Comparison of ENCODE assay signal across 24 cellular contexts in the genomic region with DNA sequence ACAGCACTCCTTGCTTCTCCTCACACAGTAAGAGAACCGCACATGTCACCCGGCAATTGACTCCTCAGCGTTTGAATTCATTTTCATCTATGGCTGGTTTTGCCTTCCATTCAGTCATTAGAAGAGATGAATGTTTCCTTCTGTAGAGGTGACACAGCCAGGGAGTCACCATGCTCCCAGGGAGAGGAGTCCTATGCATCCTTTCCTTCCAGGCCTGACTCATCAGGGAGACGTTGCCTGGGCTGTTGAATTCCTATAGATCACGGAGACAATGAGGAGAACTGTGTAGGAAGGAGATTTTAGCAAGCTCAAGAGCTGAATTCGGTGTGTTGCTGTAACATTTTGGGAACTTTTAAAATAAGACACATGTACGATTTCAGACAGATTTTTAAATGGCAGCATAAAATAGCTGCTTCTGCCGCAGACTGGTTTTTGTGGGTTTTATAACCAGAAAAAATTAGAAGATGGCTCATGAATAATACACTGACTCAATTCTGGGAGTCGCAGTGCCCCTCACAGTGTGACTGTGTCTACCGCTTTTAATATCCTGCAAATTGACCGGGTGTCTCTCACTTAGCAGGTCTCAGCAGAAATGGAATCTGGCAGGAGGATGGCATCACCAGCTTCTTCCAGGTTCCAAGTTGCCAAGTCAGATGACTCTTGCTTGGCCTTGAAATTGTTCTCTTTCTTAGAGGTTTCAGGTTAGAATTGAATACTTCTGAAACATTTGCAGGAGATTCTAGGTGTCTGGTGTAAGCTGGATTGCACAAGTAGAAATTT. TPM values are rescaled to one million over a fixed set of nuclear protein-coding genes. Genes with fewer than 3 reads are reported as not detected.
A peak's percentile ranks its signal among the peaks of the same experiment; 100 is the strongest.
DNase-seq lines count a peak whose midpoint lies in the region; ATAC-seq, FAIRE-seq and TF ChIP-seq lines count a peak whose summit lies in the region.
"Had no signal": no experiment of that assay in that cellular context is flagged by ENCODE, and none has a peak within 500 bp of the region (broad histone marks: within the 10 kb centered on the region; RNA-seq: fewer than 3 reads in every experiment).

No MANE protein-coding gene starts in this region.

- H3K4me1 ChIP-seq in aorta (ENCODE audit: control insufficient read depth in 1 of 2, insufficient read depth in 2 of 2, low read length in 2 of 2), result peaks cover 0 to 1% of the 10 kb centered on the region in 2 donors

- no peak for TF ChIP-seq CTCF in bronchial epithelial cell (IDR thresholded peaks at IDR 0.05; ENCODE audit: insufficient read depth, low read length, severe bottlenecking)

- no peak overlapping the region for H3K27ac ChIP-seq in aorta (ENCODE audit: low read depth in 1 of 2, low read length in 2 of 2)
- H3K27ac ChIP-seq: BLaER1 treated with 17β-estradiol and CSF1 and Interleukin-3, amounts not matched to agents 10 nM and 100 nM; PC-9 had no signal

- 90 to 91% methylated on average over 11 of the region's 11 CpGs for WGBS in aorta, 2 donors

- H3K9me3 ChIP-seq in aorta (ENCODE audit: control insufficient read depth, low read length), result no peaks in the 10 kb centered on the region
- H3K9me3 ChIP-seq: BLaER1 treated with 17β-estradiol and CSF1 and Interleukin-3, amounts not matched to agents 10 nM and 100 nM had no signal

- H3K36me3 ChIP-seq in bronchial epithelial cell (ENCODE audit: control insufficient read depth, insufficient read depth, low read length) (no peaks in the 10 kb centered on the region), aorta (ENCODE audit: control insufficient read depth in 1 of 2, insufficient read depth in 2 of 2, low read length in 1 of 2) (no peaks in the 10 kb centered on the region)
- H3K36me3 ChIP-seq: BLaER1 treated with 17β-estradiol and CSF1 and Interleukin-3, amounts not matched to agents 10 nM and 100 nM had no signal

- peak; percentile 40 for DNase-seq in A172 (ENCODE audit: low spot score)
- peak; percentile 79 for DNase-seq in HT1080 (ENCODE audit: low read depth)
- peak; percentile 60 for DNase-seq in bronchial epithelial cell (ENCODE audit: low read depth)
- DNase-seq in medulla oblongata (ENCODE audit: extremely low spot score), result peak; percentile 57
- DNase-seq in T-helper 2 cell, result no peak
- DNase-seq in aorta, result no peak
- DNase-seq in SKM-1 treated with dmso at 0.1 percent for 144 hours (lab: John Stamatoyannopoulos, UW; ENCODE audit: unreplicated experiment), result no peak
- DNase-seq: 8988T; activated CD4-positive, alpha-beta memory T cell treated with anti-CD3 and anti-CD28 coated beads for 36 hours; activated CD4-positive, CD25-positive, alpha-beta regulatory T cell; activated T-cell treated with anti-CD3 and anti-CD28 coated beads for 4 hours; cerebellar nuclear complex; effector memory CD8-positive, alpha-beta T cell; MV-4-11; NCI-H1694 treated with DMSO at 0.1 percent for 48 hours; NCI-H226; PC-9; stimulated activated CD4-positive, alpha-beta T cell treated with anti-CD3 and anti-CD28 coated beads, Interleukin-12 subunit alpha, Interleukin-12 subunit beta, amount 100 ng/mL, for 4 hours; T1000 had no signal

- H3K4me3 ChIP-seq in bronchial epithelial cell (ENCODE audit: low read depth, low read length) (no peak overlapping the region), aorta (ENCODE audit: low read length in 2 of 2) (no peak overlapping the region)
- H3K4me3 ChIP-seq: BLaER1 treated with 17β-estradiol and CSF1 and Interleukin-3, amounts not matched to agents 10 nM and 100 nM; GM23338; K562; PC-9 had no signal

- no peak for FAIRE-seq in bronchial epithelial cell (lab: Jason Lieb, UNC)
- FAIRE-seq: K562 had no signal

- H3K27me3 ChIP-seq in bronchial epithelial cell (ENCODE audit: control insufficient read depth, insufficient read depth, low read length) (no peaks in the 10 kb centered on the region), aorta (ENCODE audit: control insufficient read depth in 1 of 2, insufficient read depth in 2 of 2, low read length in 1 of 2) (no peaks in the 10 kb centered on the region)
- H3K27me3 ChIP-seq: BLaER1 treated with 17β-estradiol and CSF1 and Interleukin-3, amounts not matched to agents 10 nM and 100 nM had no signal

- no peak for ATAC-seq in HG03045 (IDR thresholded peaks at IDR 0.05; ENCODE audit: unreplicated experiment)
- no peak for ATAC-seq in aorta (ENCODE audit: low FRiP score)
- ATAC-seq: effector memory CD8-positive, alpha-beta T cell; GM23338; K562; left lobe of liver had no signal

- intact Hi-C loops in aorta (cut with DNase I), result loop anchor here in 1 of 2 donors (5.0 kb wide), 1 partner anchor 127 kb away; no protein-coding TSS in a partner anchor

RNA-seq across cellular contexts. Expression of gene CLMP, which starts 44.5 kb away (rescaled TPM):
- 4.7 and 9.7 TPM in 2 replicates for total RNA-seq in A172 (2014; rRNA removed; shearing (Covaris generic))
- 16.6 and 17.7 TPM in 2 replicates for total RNA-seq in HT1080 (2014; rRNA removed; shearing (Covaris generic))
- polyA plus RNA-seq in HT1080 (2015; cell fraction: cytosol; rRNA removed), result 52.8 and 53.8 TPM in 2 replicates
- 42.1 and 45.2 TPM in 2 replicates for polyA plus RNA-seq in HT1080 (2015; cell fraction: nucleus; rRNA removed)
- 9.7 and 34.5 TPM in 2 replicates for total RNA-seq in bronchial epithelial cell
- 100 to 1,000 TPM in 1 of 2 donors, 10 to 100 TPM in 1; 70.9 to 107 TPM for total RNA-seq in aorta
- 10 to 100 TPM in 1 of 2 donors, 1 to 10 TPM in 1; 8.2 to 23.8 TPM for polyA plus RNA-seq in aorta

Comparison
In these comparisons a context has a peak if more than half of its experiments do, and no peak if none do; other contexts are left out.
1. DNase-seq: peak in A172 (single experiment), HT1080 (single experiment), bronchial epithelial cell (single experiment) and medulla oblongata (single experiment); none in T-helper 2 cell (0 of 5), aorta (0 of 2) and SKM-1 treated with dmso at 0.1 percent for 144 hours (single experiment).